In genomic region chrX:10021461-10022272, GRCh38 we compare ENCODE assay signal across 1 cellular context.
TF ChIP-seq lines count a peak whose summit lies in the region.

No MANE protein-coding gene starts in this region.

TF ChIP-seq in SK-N-SH, 30 proteins besides CTCF, POLR2A, EP300 and RAD21 (continued from another document):
- TF ChIP-seq PBX3 (IDR thresholded peaks at IDR 0.05) (no peak), TAF1 (IDR thresholded peaks at IDR 0.05; ENCODE audit: borderline replicate concordance, low read depth, low read length) (no peak), RCOR1 (IDR thresholded peaks at IDR 0.05; ENCODE audit: low read length) (no peak), JUND (IDR thresholded peaks at IDR 0.05) (no peak), NFIC (IDR thresholded peaks at IDR 0.05; ENCODE audit: borderline replicate concordance) (no peak), USF1 (IDR thresholded peaks at IDR 0.05; ENCODE audit: borderline replicate concordance, low read depth) (no peak), REST (IDR thresholded peaks at IDR 0.05; ENCODE audit: low read depth, low read length) (no peak), GABPA (IDR thresholded peaks at IDR 0.05; ENCODE audit: low read depth) (no peak), MXI1 (IDR thresholded peaks at IDR 0.05; ENCODE audit: low read depth, low read length) (no peak), EZH2phosphoT487 (IDR thresholded peaks at IDR 0.05; ENCODE audit: borderline replicate concordance, low read depth) (no peak)
